25 cellular contexts compared by ENCODE assay signal in the genomic region with DNA sequence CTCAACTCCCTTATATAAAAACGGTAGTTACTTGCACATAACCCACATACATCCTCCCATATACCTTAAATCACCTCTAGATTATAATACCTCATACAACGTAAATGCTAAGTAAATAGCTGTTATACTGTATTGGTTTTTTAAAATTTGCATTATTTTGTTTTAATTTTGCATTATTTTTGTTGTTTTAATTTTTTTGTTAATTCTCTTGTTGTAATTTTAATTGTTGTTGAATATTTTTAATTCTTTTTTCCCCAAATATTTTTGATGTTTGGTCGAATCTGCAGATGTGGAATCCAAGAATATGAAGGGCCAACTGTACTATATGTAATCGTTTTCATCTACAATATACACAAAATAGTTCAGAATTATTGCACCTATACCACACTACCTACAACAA. TPM values are rescaled to one million over a fixed set of nuclear protein-coding genes. Genes with fewer than 3 reads are reported as not detected.
DNase-seq lines count a peak whose midpoint lies in the region; ATAC-seq, FAIRE-seq and TF ChIP-seq lines count a peak whose summit lies in the region.
"Had no signal": no experiment of that assay in that cellular context is flagged by ENCODE, and none has a peak within 500 bp of the region (broad histone marks: within the 10 kb centered on the region; RNA-seq: fewer than 3 reads in every experiment).

No MANE protein-coding gene starts in this region.

- no peaks in the 10 kb centered on the region for H3K27me3 ChIP-seq in pancreas
- H3K27me3 ChIP-seq: BLaER1 had no signal

- no peaks in the 10 kb centered on the region for H3K9me3 Mint-ChIP-seq in activated T-cell treated with anti-CD3 and anti-CD28 coated beads, Interleukin-2, amount 50 U/mL, for 24 hours
- H3K9me3 Mint-ChIP-seq: CD4-positive, alpha-beta T cell; GM23338; H9 had no signal

- no peaks in the 10 kb centered on the region for H3K9me3 ChIP-seq in T-helper 17 cell (ENCODE audit: control insufficient read depth, low read length, poor library complexity, severe bottlenecking)
- H3K9me3 ChIP-seq in pancreas: no peaks in the 10 kb centered on the region
- H3K9me3 ChIP-seq: BLaER1 had no signal

- ATAC-seq in T-helper 17 cell (no peak), pancreas (no peak), GM18861 (IDR thresholded peaks at IDR 0.05; ENCODE audit: unreplicated experiment) (no peak), HG02884 (IDR thresholded peaks at IDR 0.05; ENCODE audit: unreplicated experiment) (no peak)
- ATAC-seq: GM12878, GM23338, HCT116 had no signal

- WGBS in pancreas, 2 donors: 75 to 83% methylated on average over 4 of the region's 4 CpGs

- peaks cover 6% of the 10 kb centered on the region for H3K4me1 Mint-ChIP-seq in T-helper 17 cell
- peaks cover 3% of the 10 kb centered on the region for H3K4me1 Mint-ChIP-seq in activated T-cell treated with anti-CD3 and anti-CD28 coated beads, Interleukin-2, amount 50 U/mL, for 24 hours (ENCODE audit: low read depth)
- H3K4me1 Mint-ChIP-seq: B cell, GM23338, H9 had no signal

- peak overlapping the region; percentile 43 for H3K27ac Mint-ChIP-seq in T-helper 17 cell
- no peak overlapping the region for H3K27ac Mint-ChIP-seq in activated T-cell treated with anti-CD3 and anti-CD28 coated beads, Interleukin-2, amount 50 U/mL, for 24 hours
- H3K27ac Mint-ChIP-seq: B cell; CD4-positive, alpha-beta T cell; GM23338; H9 had no signal

- peaks cover 0 to 45% (median 9%) of the 10 kb centered on the region in 3 donors for H3K36me3 ChIP-seq in pancreas

- peaks cover 8% of the 10 kb centered on the region for H3K36me3 Mint-ChIP-seq in T-helper 17 cell (ENCODE audit: low read depth)
- H3K36me3 Mint-ChIP-seq in activated T-cell treated with anti-CD3 and anti-CD28 coated beads, Interleukin-2, amount 50 U/mL, for 24 hours (ENCODE audit: low read depth): peaks cover 91% of the 10 kb centered on the region

- H3K27me3 Mint-ChIP-seq in T-helper 17 cell: no peaks in the 10 kb centered on the region
- H3K27me3 Mint-ChIP-seq in activated T-cell treated with anti-CD3 and anti-CD28 coated beads, Interleukin-2, amount 50 U/mL, for 24 hours: no peaks in the 10 kb centered on the region
- H3K27me3 Mint-ChIP-seq: B cell; CD4-positive, alpha-beta T cell had no signal

- intact Hi-C loops in pancreas (cut with DNase I): loop anchor here in 1 of 3 donors (10.0 kb wide), 1 partner anchor 203 kb away; no protein-coding TSS in a partner anchor

- peak; percentile 81 for FAIRE-seq in G401.6 (lab: Jason Lieb, UNC)
- FAIRE-seq in endometrium (lab: Jason Lieb, UNC): peak; percentile 80
- peak; percentile 81 for FAIRE-seq in pancreas (lab: Jason Lieb, UNC)
- FAIRE-seq: GM12878 had no signal

- no peaks in the 10 kb centered on the region for H3K4me1 ChIP-seq in pancreas
- H3K4me1 ChIP-seq: BLaER1 had no signal

- H3K27ac ChIP-seq in pancreas: no peak overlapping the region
- H3K27ac ChIP-seq: BLaER1, C4-2B had no signal

- H3K4me3 ChIP-seq in pancreas: no peak overlapping the region
- H3K4me3 ChIP-seq: BLaER1, GM12878, GM23338 had no signal

- no peak overlapping the region for H3K4me3 Mint-ChIP-seq in T-helper 17 cell
- no peak overlapping the region for H3K4me3 Mint-ChIP-seq in activated T-cell treated with anti-CD3 and anti-CD28 coated beads, Interleukin-2, amount 50 U/mL, for 24 hours
- H3K4me3 Mint-ChIP-seq: B cell; CD4-positive, alpha-beta T cell; GM23338; H9 had no signal

- no peak for DNase-seq in T-helper 17 cell
- no peak for DNase-seq in pancreas
- DNase-seq in inferior parietal cortex (ENCODE audit: extremely low spot score): no peak
- DNase-seq in activated T-cell treated with anti-CD3 and anti-CD28 coated beads, Interleukin-2, amount 50 U/mL, for 24 hours: no peak
- DNase-seq: Calu3; CD4-positive, alpha-beta T cell; COR-L47; DMS53; DMS79 treated with DMSO at 0.1 percent for 48 hours; GDM1; H9 had no signal

- TF ChIP-seq CTCF in pancreas (IDR thresholded peaks at IDR 0.05): no peak

RNA-seq across cellular contexts. Expression of gene ACTA1, which starts 23.5 kb away (rescaled TPM):
- total RNA-seq in T-helper 17 cell: not detected
- total RNA-seq in pancreas: 1 to 10 TPM in 1 of 6 donors, not detected in 5; 4.2 TPM
- polyA plus RNA-seq in pancreas: 1 to 10 TPM in 1 of 2 donors, under 1 TPM in 1; 0.76 to 6.9 TPM
- total RNA-seq: A172; B cell; CD4-positive, alpha-beta T cell; Daoy; GM12878; H4 had no signal
- polyA plus RNA-seq: AG04450 had no signal

RNA-seq across cellular contexts. Expression of gene NUP133, which starts 50.7 kb away (rescaled TPM):
- total RNA-seq in T-helper 17 cell (10 to 100 TPM; 26.0 to 35.9 TPM), pancreas (10 to 100 TPM; 12.0 to 18.7 (median 15.2) TPM)
- 10 to 100 TPM in 1 of 2 donors, 1 to 10 TPM in 1; 6.3 to 13.7 TPM for polyA plus RNA-seq in pancreas
